Comparison of ENCODE assay signal across 26 cellular contexts in the genomic region with DNA sequence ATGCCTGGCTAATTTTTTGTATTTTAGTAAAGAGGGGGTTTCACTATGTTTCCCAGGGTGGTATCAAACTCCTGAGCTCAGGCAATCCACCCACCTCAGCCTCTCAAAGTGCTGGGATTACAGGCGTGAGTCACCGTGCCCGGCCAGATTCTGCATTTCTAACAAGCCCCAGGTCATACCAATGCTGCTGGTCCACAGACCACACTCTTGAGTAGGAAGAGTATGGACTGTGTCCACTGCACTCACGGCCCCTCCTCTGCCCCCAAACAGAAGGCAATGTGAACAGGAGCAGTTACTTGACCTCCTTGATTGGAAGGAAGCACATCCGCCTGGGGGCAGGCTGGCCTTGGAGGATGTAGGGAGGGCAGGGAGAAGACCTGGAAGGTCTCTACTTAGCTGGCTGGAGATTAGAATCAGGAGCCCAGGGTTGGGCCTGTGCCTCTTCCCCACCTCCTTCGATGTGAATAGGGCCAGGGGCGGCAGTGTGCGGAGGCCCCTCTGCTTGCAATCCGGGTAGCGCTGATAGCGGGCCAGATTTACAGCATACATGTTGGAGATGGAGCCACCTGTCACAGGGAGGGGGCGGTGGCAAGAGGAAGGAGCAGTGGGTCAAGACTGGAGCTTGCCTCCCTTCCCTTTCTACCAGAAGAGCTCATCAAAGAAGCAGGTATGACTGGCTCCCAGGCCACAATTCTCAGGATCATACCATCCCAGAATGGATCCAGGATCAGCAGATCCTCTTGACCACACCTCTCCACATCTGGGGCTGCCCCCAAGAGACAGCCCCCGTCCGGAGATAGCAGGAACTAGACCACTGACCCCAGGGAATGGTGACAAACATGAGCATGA. TPM values are rescaled to one million over a fixed set of nuclear protein-coding genes. Genes with fewer than 3 reads are reported as not detected.
DNase-seq lines count a peak whose midpoint lies in the region; ATAC-seq and TF ChIP-seq lines count a peak whose summit lies in the region.
"Had no signal": no experiment of that assay in that cellular context is flagged by ENCODE, and none has a peak within 500 bp of the region (broad histone marks: within the 10 kb centered on the region; RNA-seq: fewer than 3 reads in every experiment).

No MANE protein-coding gene starts in this region.

- peak; percentile 37 for DNase-seq in activated CD8-positive, alpha-beta memory T cell treated with anti-CD3 and anti-CD28 coated beads for 24 hours
- DNase-seq in activated CD8-positive, alpha-beta memory T cell treated with anti-CD3 and anti-CD28 coated beads, Interleukin-2, amount 10 ng/mL, durations not matched to agents 7 days and 5 days, result no peak
- DNase-seq in SK-N-DZ (ENCODE audit: low spot score) (peak; percentile 37), left kidney (ENCODE audit: low read depth, low spot score) (peak; percentile 26), stomach (peak; percentile 9), COLO829 (ENCODE audit: low spot score) (no peak), GM19238 (ENCODE audit: insufficient read length, low spot score) (no peak), SW 1271 (lab: John Stamatoyannopoulos, UW) (no peak)
- DNase-seq: foreskin keratinocyte; kidney; naive thymus-derived CD8-positive, alpha-beta T cell; NCI-H1092; NCI-H2081 treated with DMSO at 0.1 percent for 48 hours; NCI-H524 treated with DMSO at 0.1 percent for 48 hours; Right ventricle myocardium superior; spleen; stimulated activated CD4-positive, alpha-beta T cell treated with anti-CD3 and anti-CD28 coated beads, Interleukin-4, amount 100 ng/mL, for 4 hours; T-helper 1 cell; WERI-Rb-1 had no signal

- TF ChIP-seq POLR2A in stomach (IDR thresholded peaks at IDR 0.05), result no peak

- H3K4me3 Mint-ChIP-seq in activated CD8-positive, alpha-beta memory T cell treated with anti-CD3 and anti-CD28 coated beads, Interleukin-2, amount 10 ng/mL, durations not matched to agents 7 days and 5 days, result no peak overlapping the region
- H3K4me3 Mint-ChIP-seq: activated CD4-positive, alpha-beta memory T cell treated with anti-CD3 and anti-CD28 coated beads, Interleukin-2, amount 10 ng/mL, durations not matched to agents 7 days and 5 days; memory B cell; naive thymus-derived CD8-positive, alpha-beta T cell had no signal

- no peak for ATAC-seq in activated CD8-positive, alpha-beta memory T cell treated with anti-CD3 and anti-CD28 coated beads, Interleukin-2, amount 10 ng/mL, durations not matched to agents 7 days and 5 days
- ATAC-seq: foreskin keratinocyte; naive thymus-derived CD8-positive, alpha-beta T cell had no signal

- no peaks in the 10 kb centered on the region for H3K27me3 ChIP-seq in stomach
- H3K27me3 ChIP-seq: foreskin keratinocyte, hepatocyte, spleen, suprapubic skin had no signal

- peaks cover 0 to 15% (median 12%) of the 10 kb centered on the region in 4 donors for H3K4me1 ChIP-seq in stomach
- H3K4me1 ChIP-seq: foreskin keratinocyte had no signal

- CTCF ChIA-PET in activated CD8-positive, alpha-beta memory T cell treated with anti-CD3 and anti-CD28 coated beads, Interleukin-2, amount 10 ng/mL, durations not matched to agents 7 days and 5 days (lab: Charles Lee), result interaction anchor here (1.1 to 9.2 kb wide), 4 partner anchors 12 to 174 kb away, joined by 3 to 63 read pairs (median 3); no protein-coding TSS in a partner anchor

- WGBS in stomach, 5 donors, result 80 to 92% (median 83%) methylated on average over 14 of the region's 14 CpGs

- H3K27ac ChIP-seq in stomach, result no peak overlapping the region
- H3K27ac ChIP-seq: epithelial cell of prostate, foreskin keratinocyte, hepatocyte, suprapubic skin, WERI-Rb-1 had no signal

- H3K27me3 Mint-ChIP-seq in activated CD8-positive, alpha-beta memory T cell treated with anti-CD3 and anti-CD28 coated beads, Interleukin-2, amount 10 ng/mL, durations not matched to agents 7 days and 5 days, result no peaks in the 10 kb centered on the region
- H3K27me3 Mint-ChIP-seq: activated CD4-positive, alpha-beta memory T cell treated with anti-CD3 and anti-CD28 coated beads, Interleukin-2, amount 10 ng/mL, durations not matched to agents 7 days and 5 days; memory B cell; naive thymus-derived CD8-positive, alpha-beta T cell had no signal

- no peak for TF ChIP-seq CTCF in stomach (IDR thresholded peaks at IDR 0.05)

- H3K9me3 Mint-ChIP-seq in activated CD8-positive, alpha-beta memory T cell treated with anti-CD3 and anti-CD28 coated beads, Interleukin-2, amount 10 ng/mL, durations not matched to agents 7 days and 5 days (ENCODE audit: low read depth), result no peaks in the 10 kb centered on the region
- H3K9me3 Mint-ChIP-seq: activated CD4-positive, alpha-beta memory T cell treated with anti-CD3 and anti-CD28 coated beads, Interleukin-2, amount 10 ng/mL, durations not matched to agents 7 days and 5 days; memory B cell; naive thymus-derived CD8-positive, alpha-beta T cell had no signal

- peaks cover 2% of the 10 kb centered on the region for H3K36me3 Mint-ChIP-seq in activated CD8-positive, alpha-beta memory T cell treated with anti-CD3 and anti-CD28 coated beads, Interleukin-2, amount 10 ng/mL, durations not matched to agents 7 days and 5 days

- peaks cover 13% of the 10 kb centered on the region for H3K4me1 Mint-ChIP-seq in activated CD8-positive, alpha-beta memory T cell treated with anti-CD3 and anti-CD28 coated beads, Interleukin-2, amount 10 ng/mL, durations not matched to agents 7 days and 5 days
- H3K4me1 Mint-ChIP-seq: memory B cell had no signal

- TF ChIP-seq EP300 in stomach (IDR thresholded peaks at IDR 0.05), result no peak

- H3K36me3 ChIP-seq in stomach, result peaks cover 10 to 57% (median 44%) of the 10 kb centered on the region in 4 donors
- H3K36me3 ChIP-seq: WERI-Rb-1 had no signal

- H3K27ac Mint-ChIP-seq in activated CD8-positive, alpha-beta memory T cell treated with anti-CD3 and anti-CD28 coated beads, Interleukin-2, amount 10 ng/mL, durations not matched to agents 7 days and 5 days, result no peak overlapping the region
- H3K27ac Mint-ChIP-seq: activated CD4-positive, alpha-beta memory T cell treated with anti-CD3 and anti-CD28 coated beads, Interleukin-2, amount 10 ng/mL, durations not matched to agents 7 days and 5 days; memory B cell had no signal

- no peaks in the 10 kb centered on the region for H3K9me3 ChIP-seq in stomach
- H3K9me3 ChIP-seq: spleen, suprapubic skin had no signal

- intact Hi-C loops in stomach (cut with DNase I; ENCODE audit: low total_unique reads), result no loop called here

- no peak overlapping the region for H3K4me3 ChIP-seq in stomach
- H3K4me3 ChIP-seq: hepatocyte, spleen, suprapubic skin had no signal

RNA-seq across cellular contexts. Expression of a gene that starts 9.4 kb away (rescaled TPM):
- 10 to 100 TPM; 35.8 to 47.0 TPM for total RNA-seq in activated CD8-positive, alpha-beta memory T cell treated with anti-CD3 and anti-CD28 coated beads, Interleukin-2, amount 10 ng/mL, durations not matched to agents 7 days and 5 days
- 15.1 and 20.2 TPM in 2 replicates for polyA plus RNA-seq in SK-N-DZ (2014; cell fraction: cytosol; rRNA removed)
- polyA plus RNA-seq in SK-N-DZ (2014; cell fraction: nucleus; rRNA removed), result 30.2 and 38.9 TPM in 2 replicates
- 10 to 100 TPM in 3 of 5 donors, 1 to 10 TPM in 2; 4.1 to 37.5 (median 10.3) TPM for total RNA-seq in stomach
- 1 to 10 TPM; 4.0 to 4.9 (median 4.1) TPM for polyA plus RNA-seq in stomach

RNA-seq across cellular contexts. Expression of a gene that starts 9.6 kb away (rescaled TPM):
- 10 to 100 TPM; 19.6 to 28.1 TPM for total RNA-seq in activated CD8-positive, alpha-beta memory T cell treated with anti-CD3 and anti-CD28 coated beads, Interleukin-2, amount 10 ng/mL, durations not matched to agents 7 days and 5 days
- polyA plus RNA-seq in SK-N-DZ (2014; cell fraction: cytosol; rRNA removed), result 8.3 and 10.5 TPM in 2 replicates
- 54.6 and 66.7 TPM in 2 replicates for polyA plus RNA-seq in SK-N-DZ (2014; cell fraction: nucleus; rRNA removed)
- 100 to 1,000 TPM in 2 of 5 donors, 10 to 100 TPM in 3; 30.3 to 334 (median 38.9) TPM for total RNA-seq in stomach
- 10 to 100 TPM in 1 of 3 donors, 1 to 10 TPM in 2; 4.6 to 52.6 (median 5.7) TPM for polyA plus RNA-seq in stomach

RNA-seq across cellular contexts. Expression of a gene that starts 36.0 kb away (rescaled TPM):
- total RNA-seq in activated CD8-positive, alpha-beta memory T cell treated with anti-CD3 and anti-CD28 coated beads, Interleukin-2, amount 10 ng/mL, durations not matched to agents 7 days and 5 days, result 100 to 1,000 TPM; 567 to 729 TPM
- 0.14 TPM in 1 of 2 replicates, not detected in the other for polyA plus RNA-seq in SK-N-DZ (2014; cell fraction: cytosol; rRNA removed)
- not detected in 2 replicates for polyA plus RNA-seq in SK-N-DZ (2014; cell fraction: nucleus; rRNA removed)
- 10 to 100 TPM in 1 of 5 donors, 1 to 10 TPM in 2, not detected in 2; 4.6 to 29.5 (median 5.7) TPM for total RNA-seq in stomach
- 1 to 10 TPM in 2 of 3 donors, under 1 TPM in 1; 0.56 to 3.8 (median 1.7) TPM for polyA plus RNA-seq in stomach
- total RNA-seq: dermis microvascular lymphatic vessel endothelial cell, pulmonary artery endothelial cell had no signal
- polyA plus RNA-seq: hepatocyte had no signal

Comparison
In these comparisons a context has a peak if more than half of its experiments do, and no peak if none do; other contexts are left out.
1. DNase-seq: peak in activated CD8-positive, alpha-beta memory T cell treated with anti-CD3 and anti-CD28 coated beads for 24 hours (single experiment), SK-N-DZ (single experiment), left kidney (single experiment) and stomach (single experiment); none in activated CD8-positive, alpha-beta memory T cell treated with anti-CD3 and anti-CD28 coated beads, Interleukin-2, amount 10 ng/mL, durations not matched to agents 7 days and 5 days (single experiment), COLO829 (single experiment), GM19238 (single experiment) and SW 1271 (0 of 2).
2. RNA of a gene that starts 36.0 kb away (total RNA-seq): 567 to 729 TPM in activated CD8-positive, alpha-beta memory T cell treated with anti-CD3 and anti-CD28 coated beads, Interleukin-2, amount 10 ng/mL, durations not matched to agents 7 days and 5 days; 4.6 to 29.5 TPM in stomach; every median in the first group is over 10 times any median in the second.